ENCODE assay signal across 19 cellular contexts in the genomic region with DNA sequence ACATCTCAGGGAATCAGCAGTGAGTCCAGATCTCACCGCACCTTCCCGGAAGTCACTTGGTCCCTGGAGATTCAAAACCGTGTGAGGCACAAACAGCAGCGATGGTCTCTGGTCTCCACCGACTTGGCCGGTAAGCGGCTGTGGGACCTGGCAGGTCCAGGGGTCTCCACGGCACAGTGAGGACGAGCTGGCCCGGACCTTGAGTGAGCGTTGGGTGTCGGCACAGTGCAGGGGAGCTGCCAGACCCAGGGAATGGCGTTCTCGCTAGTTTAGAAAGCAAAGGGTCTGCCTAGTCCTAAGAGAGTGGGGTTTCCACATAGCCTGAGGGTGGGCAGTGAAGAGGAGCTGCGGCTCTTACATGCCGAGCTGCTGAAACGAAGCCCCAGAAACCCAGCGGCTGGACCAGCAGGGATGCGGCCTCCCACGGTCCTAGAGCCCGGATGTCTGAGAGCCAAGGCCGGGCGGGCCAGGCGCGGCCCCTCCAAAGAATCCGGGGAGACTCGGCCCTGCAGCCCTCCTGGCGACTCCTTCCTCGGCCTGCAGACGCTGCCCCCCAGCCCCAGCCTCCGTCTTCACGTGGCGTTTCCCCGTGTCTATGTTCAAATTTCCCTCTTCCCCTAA.
"Had no signal": no experiment of that assay in that cellular context is flagged by ENCODE, and none has a peak within 500 bp of the region (broad histone marks: within the 10 kb centered on the region; RNA-seq: fewer than 3 reads in every experiment).

No MANE protein-coding gene starts in this region.

- ATAC-seq: effector memory CD8-positive, alpha-beta T cell; gastroesophageal sphincter had no signal

- H3K36me3 Mint-ChIP-seq: naive B cell had no signal

- H3K4me3 Mint-ChIP-seq: dendritic cell treated with granulocyte-macrophage colony-stimulating factor and Interleukin-4, amounts not matched to agents 40 ng/mL and 50 ng/mL, for 4 days; effector memory CD8-positive, alpha-beta T cell; nephron had no signal

- H3K4me3 ChIP-seq: esophagus squamous epithelium, gastroesophageal sphincter, smooth muscle cell had no signal

- H3K27me3 ChIP-seq: neutrophil had no signal

- H3K9me3 Mint-ChIP-seq: dendritic cell treated with granulocyte-macrophage colony-stimulating factor and Interleukin-4, amounts not matched to agents 40 ng/mL and 50 ng/mL, for 4 days; effector memory CD8-positive, alpha-beta T cell had no signal

- FAIRE-seq: colon, keratinocyte, urothelium cell line had no signal

- H3K27ac Mint-ChIP-seq: dendritic cell treated with granulocyte-macrophage colony-stimulating factor and Interleukin-4, amounts not matched to agents 40 ng/mL and 50 ng/mL, for 4 days; effector memory CD8-positive, alpha-beta T cell had no signal

- H3K4me1 Mint-ChIP-seq: naive B cell had no signal

- H3K9me3 ChIP-seq: esophagus squamous epithelium, gastroesophageal sphincter, neutrophil had no signal

- DNase-seq: effector memory CD8-positive, alpha-beta T cell; esophagus squamous epithelium; foreskin fibroblast; glutamatergic neuron; mesendoderm; naive B cell; posterior cingulate gyrus; stimulated activated CD4-positive, alpha-beta T cell treated with anti-CD3 and anti-CD28 coated beads, Interleukin-2, amount 100 ng/mL, for 48 hours; stimulated activated naive CD4-positive, alpha-beta T cell treated with Interleukin-2 at 50 U/mL for 16 hours; trophoblast cell had no signal

- H3K36me3 ChIP-seq: esophagus squamous epithelium, gastroesophageal sphincter, neutrophil had no signal

- H3K4me2 ChIP-seq: smooth muscle cell had no signal

- H3K27ac ChIP-seq: epithelial cell of prostate, esophagus squamous epithelium, gastroesophageal sphincter, neutrophil had no signal
